Comparison of ENCODE assay signal across 9 cellular contexts in genomic region chr3:186825294-186825821, GRCh38. TPM values are rescaled to one million over a fixed set of nuclear protein-coding genes. Genes with fewer than 3 reads are reported as not detected.
DNase-seq lines count a peak whose midpoint lies in the region; ATAC-seq and TF ChIP-seq lines count a peak whose summit lies in the region.
"Had no signal": no experiment of that assay in that cellular context is flagged by ENCODE, and none has a peak within 500 bp of the region (broad histone marks: within the 10 kb centered on the region; RNA-seq: fewer than 3 reads in every experiment).

No MANE protein-coding gene starts in this region.

- peak overlapping the region; percentile 81 for H3K4me3 Mint-ChIP-seq in type B pancreatic cell

- H3K27ac ChIP-seq in OCI-LY3 (ENCODE audit: low read length) = no peak overlapping the region
- H3K27ac ChIP-seq in MM.1S (ENCODE audit: low read length) = no peak overlapping the region

- peaks cover 32% of the 10 kb centered on the region for H3K4me1 ChIP-seq in OCI-LY3 (ENCODE audit: low read length)
- H3K4me1 ChIP-seq in MM.1S (ENCODE audit: low read length) = no peaks in the 10 kb centered on the region

- H3K4me2 ChIP-seq in OCI-LY3 (ENCODE audit: low read length) (peak overlapping the region; percentile 98), MM.1S (ENCODE audit: low read depth, low read length) (no peak overlapping the region)

- peaks cover 25% of the 10 kb centered on the region for H3K27me3 ChIP-seq in OCI-LY3 (ENCODE audit: low read depth, low read length)
- H3K27me3 ChIP-seq in MM.1S (replicated peaks; ENCODE audit: insufficient read depth, low read length) = peaks cover 31% of the 10 kb centered on the region

- peaks cover 9% of the 10 kb centered on the region for H3K79me2 ChIP-seq in OCI-LY3 (ENCODE audit: low read length)
- no peaks in the 10 kb centered on the region for H3K79me2 ChIP-seq in MM.1S (ENCODE audit: low read length)

- H4K20me1 ChIP-seq in OCI-LY3 (ENCODE audit: insufficient read depth, low read length) = no peaks in the 10 kb centered on the region
- no peaks in the 10 kb centered on the region for H4K20me1 ChIP-seq in MM.1S (ENCODE audit: insufficient read depth, low read length)

- H3K9me2 ChIP-seq in MM.1S (replicated peaks; ENCODE audit: insufficient read depth, low read length) = no peaks in the 10 kb centered on the region

- no peaks in the 10 kb centered on the region for H3K9me3 Mint-ChIP-seq in type B pancreatic cell

- H2AFZ ChIP-seq in OCI-LY3 (ENCODE audit: low read depth, low read length) (no peak overlapping the region), MM.1S (ENCODE audit: low read length) (no peak overlapping the region)

- no peak for TF ChIP-seq CTCF in OCI-LY3 (IDR thresholded peaks at IDR 0.05; ENCODE audit: low read depth, low read length)
- TF ChIP-seq CTCF in type B pancreatic cell (conservative IDR thresholded peaks at IDR 0.05) = no peak
- no peak for TF ChIP-seq CTCF in MM.1S (IDR thresholded peaks at IDR 0.05; ENCODE audit: low read length)

- H3K9ac ChIP-seq in OCI-LY3 (ENCODE audit: low read length) (peak overlapping the region; percentile 80), MM.1S (ENCODE audit: low read length) (no peak overlapping the region)

- H3K27me3 Mint-ChIP-seq in type B pancreatic cell = peaks cover 73% of the 10 kb centered on the region

- H3K4me3 ChIP-seq in OCI-LY3 (ENCODE audit: low read length) (peak overlapping the region; percentile 84), MM.1S (ENCODE audit: low read length) (no peak overlapping the region)

- no peak for ATAC-seq in HG03159 (IDR thresholded peaks at IDR 0.05; ENCODE audit: unreplicated experiment)

- H3K9me3 ChIP-seq in OCI-LY3 (ENCODE audit: insufficient read depth, low read length) (no peaks in the 10 kb centered on the region), MM.1S (replicated peaks; ENCODE audit: insufficient read depth, low read length) (no peaks in the 10 kb centered on the region)

- no peaks in the 10 kb centered on the region for H3F3A ChIP-seq in MM.1S (ENCODE audit: insufficient read depth, low read length)

- H3K36me3 Mint-ChIP-seq in type B pancreatic cell = no peaks in the 10 kb centered on the region

- peaks cover 15% of the 10 kb centered on the region for H3K4me1 Mint-ChIP-seq in type B pancreatic cell (ENCODE audit: unreplicated experiment)

- DNase-seq in DMS79 treated with DMSO at 0.1 percent for 48 hours (lab: John Stamatoyannopoulos, UW) (peak; percentile 26), cerebellar cortex (ENCODE audit: low spot score) (peak; percentile 52), myocyte (ENCODE audit: low read depth) (peak; percentile 56), type B pancreatic cell (ENCODE audit: extremely low spot score, unreplicated experiment) (no peak), NCI-H2081 (lab: John Stamatoyannopoulos, UW) (no peak), MM.1S (no peak)

- H3K36me3 ChIP-seq in OCI-LY3 (replicated peaks; ENCODE audit: low read depth, low read length) (no peaks in the 10 kb centered on the region), MM.1S (replicated peaks; ENCODE audit: insufficient read depth, low read length) (no peaks in the 10 kb centered on the region)

- H3K27ac Mint-ChIP-seq in type B pancreatic cell = no peak overlapping the region

RNA-seq across cellular contexts. Expression of gene ADIPOQ, which starts 17.2 kb away (rescaled TPM):
- total RNA-seq in myocyte = not detected in 2 replicates
- polyA plus RNA-seq in myocyte (2012) = not detected
- not detected in 2 replicates for total RNA-seq in type B pancreatic cell (ENCODE audit: low replicate concordance)
- total RNA-seq: glomerular endothelial cell had no signal

RNA-seq across cellular contexts. Expression of gene RFC4, which starts 19.1 kb away (rescaled TPM):
- total RNA-seq in myocyte (15.2 and 16.5 TPM in 2 replicates), type B pancreatic cell (ENCODE audit: low replicate concordance) (33.6 and 64.2 TPM in 2 replicates)
- polyA plus RNA-seq in myocyte (2012) = 8.1 TPM

RNA-seq across cellular contexts. Expression of gene EIF4A2, which starts 42.0 kb away (rescaled TPM):
- total RNA-seq in myocyte = 1,024 and 1,042 TPM in 2 replicates
- polyA plus RNA-seq in myocyte (2012) = 363 TPM
- 477 and 480 TPM in 2 replicates for total RNA-seq in type B pancreatic cell (ENCODE audit: low replicate concordance)

Comparison
In these comparisons a context has a peak if more than half of its experiments do, and no peak if none do; other contexts are left out.
1. DNase-seq: peak in DMS79 treated with DMSO at 0.1 percent for 48 hours (single experiment), cerebellar cortex (single experiment) and myocyte (single experiment); none in type B pancreatic cell (single experiment), NCI-H2081 (0 of 2) and MM.1S (single experiment).